6 cellular contexts compared by ENCODE assay signal in genomic region chr3:32172420-32172819, GRCh38.
"Had no signal": no experiment of that assay in that cellular context is flagged by ENCODE, and none has a peak within 500 bp of the region (broad histone marks: within the 10 kb centered on the region; RNA-seq: fewer than 3 reads in every experiment).

No MANE protein-coding gene starts in this region.

- H3K27ac Mint-ChIP-seq: IgD-negative memory B cell had no signal

- FAIRE-seq: HTR-8/SVneo had no signal

- H3K27ac ChIP-seq: HL-60 had no signal

- DNase-seq: IMR-90, KBM-7, KG1 had no signal

- H3K4me3 Mint-ChIP-seq: IgD-negative memory B cell had no signal
